ENCODE assay signal across 11 cellular contexts in the genomic region with DNA sequence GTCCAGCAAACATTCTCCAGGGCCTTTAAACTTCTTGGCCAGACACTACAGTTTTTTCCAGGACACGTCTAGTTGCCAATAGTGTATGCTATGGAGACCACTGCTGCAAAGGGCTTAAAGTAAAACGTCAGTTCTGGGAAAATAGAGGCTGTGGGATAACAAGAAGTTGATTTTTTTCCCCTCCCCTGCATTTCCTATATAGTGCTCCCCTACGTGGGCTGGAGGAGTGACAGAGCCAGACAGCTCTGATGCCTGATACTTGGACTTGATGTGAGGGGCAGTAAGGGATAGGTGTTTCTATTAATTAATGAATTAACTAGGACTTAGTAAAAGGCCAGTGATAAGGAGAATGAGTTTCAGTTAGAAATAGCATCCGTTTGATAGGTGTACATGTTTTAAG. TPM values are rescaled to one million over a fixed set of nuclear protein-coding genes. Genes with fewer than 3 reads are reported as not detected.
DNase-seq lines count a peak whose midpoint lies in the region; ATAC-seq, FAIRE-seq and TF ChIP-seq lines count a peak whose summit lies in the region.
"Had no signal": no experiment of that assay in that cellular context is flagged by ENCODE, and none has a peak within 500 bp of the region (broad histone marks: within the 10 kb centered on the region; RNA-seq: fewer than 3 reads in every experiment).

No MANE protein-coding gene starts in this region.

- no peak overlapping the region for H2BK120ac ChIP-seq in IMR-90 (ENCODE audit: low read depth, low read length)

- POLR2A ChIA-PET in IMR-90 (lab: Charles Lee; ENCODE audit: unreplicated experiment) (no interaction called here), HepG2 (lab: Yijun Ruan, JAX) (no interaction called here)

- H3K4me3 ChIP-seq in IMR-90 (ENCODE audit: insufficient read depth, low read depth, low read length) (no peak overlapping the region), HepG2 (replicated peaks in 1 of 3; ENCODE audit: insufficient read depth in 1 of 3, low read depth in 2 of 3, low read length in 3 of 3) (peak overlapping the region; percentile 4 to 85 (median 77); a peak in 2 of 6 replicates)

- no peak overlapping the region for H2BK15ac ChIP-seq in IMR-90 (ENCODE audit: low read depth, low read length)

- no peak for TF ChIP-seq POLR2A in IMR-90 (IDR thresholded peaks at IDR 0.05; ENCODE audit: low read depth, low read length)
- TF ChIP-seq POLR2A in HepG2 (IDR thresholded peaks at IDR 0.05; ENCODE audit: insufficient read depth in 1 of 2, low read depth in 2 of 2, low read length in 2 of 2) = no peak

- ATAC-seq in IMR-90 (ENCODE audit: low read depth) (no peak), HepG2 (no peak), GM19455 (IDR thresholded peaks at IDR 0.05; ENCODE audit: unreplicated experiment) (no peak)
- no peak for ATAC-seq in activated T-helper 17 cell treated with anti-CD3 and anti-CD28 coated beads, Interleukin-2, amount 50 U/mL, for 72 hours (replicated peaks)
- ATAC-seq in stimulated activated effector memory CD8-positive, alpha-beta T cell treated with anti-CD3 and anti-CD28 coated beads, Interleukin-12 subunit alpha, Interleukin-12 subunit beta, amount 100 ng/mL, for 72 hours = no peak
- ATAC-seq: activated naive CD4-positive, alpha-beta T cell treated with anti-CD3 and anti-CD28 coated beads, Interleukin-2, amount 50 U/mL, for 72 hours; stimulated activated memory B cell treated with anti-CD40 and anti-IgM and Interleukin-4, amounts not matched to agents 10 μg/mL and 1 μg/mL and 100 μg/mL, for 72 hours had no signal

- BruUV-seq in IMR-90 (replicated peaks; lab: Mats Ljungman, UMichigan) (TSS peak; percentile 24), HepG2 (replicated peaks; lab: Mats Ljungman, UMichigan) (no TSS peak)

- intact Hi-C loops in IMR-90 (cut with micrococcal nuclease) (no loop called here), HepG2 (cut with micrococcal nuclease; ENCODE audit: unreplicated experiment) (loop anchor here (1.0 kb wide), 1 partner anchor 23 kb away; no protein-coding TSS in a partner anchor)
- intact Hi-C loops in activated naive CD4-positive, alpha-beta T cell treated with anti-CD3 and anti-CD28 coated beads for 36 hours (cut with micrococcal nuclease) = loop anchor here (2.0 kb wide), 1 partner anchor 31 kb away; no protein-coding TSS in a partner anchor

- H3K36me3 Mint-ChIP-seq in activated T-helper 17 cell treated with anti-CD3 and anti-CD28 coated beads, Interleukin-2, amount 50 U/mL, for 72 hours (ENCODE audit: low read depth) = no peaks in the 10 kb centered on the region
- peaks cover 5% of the 10 kb centered on the region for H3K36me3 Mint-ChIP-seq in stimulated activated effector memory CD8-positive, alpha-beta T cell treated with anti-CD3 and anti-CD28 coated beads, Interleukin-12 subunit alpha, Interleukin-12 subunit beta, amount 100 ng/mL, for 72 hours
- H3K36me3 Mint-ChIP-seq in activated naive CD4-positive, alpha-beta T cell treated with anti-CD3 and anti-CD28 coated beads for 36 hours (ENCODE audit: low read depth) = peaks cover 2% of the 10 kb centered on the region
- H3K36me3 Mint-ChIP-seq: activated naive CD4-positive, alpha-beta T cell treated with anti-CD3 and anti-CD28 coated beads, Interleukin-2, amount 50 U/mL, for 72 hours; stimulated activated memory B cell treated with anti-CD40 and anti-IgM and Interleukin-4, amounts not matched to agents 10 μg/mL and 1 μg/mL and 100 μg/mL, for 72 hours had no signal

- H2AK9ac ChIP-seq in IMR-90 (replicated peaks; ENCODE audit: low read depth, low read length, poor library complexity) = no peak overlapping the region

- TF ChIP-seq RAD21 in IMR-90 (IDR thresholded peaks at IDR 0.05; ENCODE audit: low read length) (no peak), HepG2 (CRISPR knock-in tag; IDR thresholded peaks at IDR 0.05) (no peak)

- H2AK5ac ChIP-seq in IMR-90 (ENCODE audit: low read depth, low read length) = no peak overlapping the region

- no peak overlapping the region for H3K56ac ChIP-seq in IMR-90 (ENCODE audit: extremely low read depth, insufficient read depth, low read length)

- peaks cover 39% of the 10 kb centered on the region for H4K20me1 ChIP-seq in IMR-90 (ENCODE audit: insufficient read depth, low read length)
- no peaks in the 10 kb centered on the region for H4K20me1 ChIP-seq in HepG2 (ENCODE audit: insufficient read depth, low read length)

- H2AFZ ChIP-seq in IMR-90 (replicated peaks; ENCODE audit: low read length, poor library complexity) (no peak overlapping the region), HepG2 (ENCODE audit: low read length) (no peak overlapping the region)

- H2BK5ac ChIP-seq in IMR-90 (ENCODE audit: low read depth, low read length, poor library complexity, severe bottlenecking) = no peak overlapping the region

- H3K9me1 ChIP-seq in IMR-90 (ENCODE audit: insufficient read depth, low read length) = peaks cover 8% of the 10 kb centered on the region

- H3K14ac ChIP-seq in IMR-90 (replicated peaks; ENCODE audit: low read depth, low read length) = no peak overlapping the region

- no peak overlapping the region for H3K23ac ChIP-seq in IMR-90 (ENCODE audit: low read depth, low read length)

- H4K8ac ChIP-seq in IMR-90 (ENCODE audit: low read depth in 2 of 2, low read length in 2 of 2) = no peak overlapping the region

- no peak overlapping the region for H3K27ac ChIP-seq in IMR-90 (ENCODE audit: insufficient read depth, low read length)
- H3K27ac ChIP-seq in HepG2 (ENCODE audit: extremely low read length, insufficient read depth, low read length) = peak overlapping the region; percentile 14

- H4K91ac ChIP-seq in IMR-90 (ENCODE audit: insufficient read depth, low read depth, low read length) = no peak overlapping the region

- H3K79me1 ChIP-seq in IMR-90 (ENCODE audit: low read depth in 1 of 2, low read length in 2 of 2) = peaks cover 37 to 65% of the 10 kb centered on the region in 2 experiments

- CTCF ChIA-PET in IMR-90 (lab: Yijun Ruan, JAX) (interaction anchor here (1.0 kb wide), 1 partner anchor 17 kb away, joined by 3 read pairs; no protein-coding TSS in a partner anchor), HepG2 (lab: Yijun Ruan, JAX; ENCODE audit: low intra/inter-chr PET ratio, low total read pairs) (no interaction called here)
- CTCF ChIA-PET in activated naive CD4-positive, alpha-beta T cell treated with anti-CD3 and anti-CD28 coated beads for 36 hours (lab: Charles Lee) = interaction anchor here (0.7 to 1.1 kb wide), 3 partner anchors 12 to 27 kb away, joined by 3 read pairs; no protein-coding TSS in a partner anchor

- H3K9me3 ChIP-seq in IMR-90 (ENCODE audit: control insufficient read depth, insufficient read depth, low read length) (no peaks in the 10 kb centered on the region), HepG2 (ENCODE audit: low read length) (no peaks in the 10 kb centered on the region)

- in situ Hi-C loops in IMR-90 (cut with MboI; ENCODE audit: low sequenced_read_pairs) = no loop called here
- in situ Hi-C loops in HepG2 (cut with HindIII; ENCODE audit: extremely low pct_ligation_motif_present, low pct_unique_long_range_greater_than_20kb) = no loop called here

- peak overlapping the region; percentile 4 for H3K27ac Mint-ChIP-seq in activated T-helper 17 cell treated with anti-CD3 and anti-CD28 coated beads, Interleukin-2, amount 50 U/mL, for 72 hours
- H3K27ac Mint-ChIP-seq in stimulated activated effector memory CD8-positive, alpha-beta T cell treated with anti-CD3 and anti-CD28 coated beads, Interleukin-12 subunit alpha, Interleukin-12 subunit beta, amount 100 ng/mL, for 72 hours = peak overlapping the region; percentile 1
- H3K27ac Mint-ChIP-seq in activated naive CD4-positive, alpha-beta T cell treated with anti-CD3 and anti-CD28 coated beads for 36 hours = no peak overlapping the region
- H3K27ac Mint-ChIP-seq: activated naive CD4-positive, alpha-beta T cell treated with anti-CD3 and anti-CD28 coated beads, Interleukin-2, amount 50 U/mL, for 72 hours; stimulated activated memory B cell treated with anti-CD40 and anti-IgM and Interleukin-4, amounts not matched to agents 10 μg/mL and 1 μg/mL and 100 μg/mL, for 72 hours had no signal

- H3K36me3 ChIP-seq in IMR-90 (ENCODE audit: control insufficient read depth, insufficient read depth, low read length) (no peaks in the 10 kb centered on the region), HepG2 (replicated peaks in 1 of 2; ENCODE audit: control insufficient read depth in 1 of 2, insufficient read depth in 2 of 2, low read length in 2 of 2) (no peaks in the 10 kb centered on the region)

- TF ChIP-seq CTCF in IMR-90 (conservative IDR thresholded peaks at IDR 0.05; ENCODE audit: low read depth, low read length) (no peak), HepG2 (CRISPR knock-in tag; IDR thresholded peaks at IDR 0.05) (no peak)

- H3K4me2 ChIP-seq in IMR-90 (ENCODE audit: low read depth, low read length) (peak overlapping the region; percentile 75), HepG2 (ENCODE audit: low read depth, low read length) (peak overlapping the region; percentile 93)

- no peak overlapping the region for H3K4ac ChIP-seq in IMR-90 (ENCODE audit: low read depth, low read length)

- peaks cover 21% of the 10 kb centered on the region for H3K4me1 Mint-ChIP-seq in activated T-helper 17 cell treated with anti-CD3 and anti-CD28 coated beads, Interleukin-2, amount 50 U/mL, for 72 hours
- peaks cover 35% of the 10 kb centered on the region for H3K4me1 Mint-ChIP-seq in stimulated activated effector memory CD8-positive, alpha-beta T cell treated with anti-CD3 and anti-CD28 coated beads, Interleukin-12 subunit alpha, Interleukin-12 subunit beta, amount 100 ng/mL, for 72 hours
- H3K4me1 Mint-ChIP-seq in activated naive CD4-positive, alpha-beta T cell treated with anti-CD3 and anti-CD28 coated beads for 36 hours (ENCODE audit: low read depth) = peaks cover 41% of the 10 kb centered on the region

- H3K9ac ChIP-seq in IMR-90 (ENCODE audit: low read depth, low read length) (no peak overlapping the region), HepG2 (ENCODE audit: insufficient read depth, low read depth, low read length) (peak overlapping the region; percentile 55; the same call in 1 of the 2 replicates)

- peak overlapping the region; percentile 62 for H3K4me3 Mint-ChIP-seq in activated T-helper 17 cell treated with anti-CD3 and anti-CD28 coated beads, Interleukin-2, amount 50 U/mL, for 72 hours
- H3K4me3 Mint-ChIP-seq in stimulated activated effector memory CD8-positive, alpha-beta T cell treated with anti-CD3 and anti-CD28 coated beads, Interleukin-12 subunit alpha, Interleukin-12 subunit beta, amount 100 ng/mL, for 72 hours = no peak overlapping the region
- H3K4me3 Mint-ChIP-seq in activated naive CD4-positive, alpha-beta T cell treated with anti-CD3 and anti-CD28 coated beads for 36 hours = no peak overlapping the region

- H3K79me2 ChIP-seq in HepG2 (ENCODE audit: insufficient read depth, low read length) = peaks cover 65% of the 10 kb centered on the region

- H3K4me1 ChIP-seq in IMR-90 (ENCODE audit: control insufficient read depth, insufficient read depth, low read length) (peaks cover 9% of the 10 kb centered on the region), HepG2 (ENCODE audit: insufficient read depth, low read length) (peaks cover 62% of the 10 kb centered on the region)

- dilution Hi-C loops in IMR-90 (cut with HindIII; ENCODE audit: low sequenced_read_pairs, unreplicated experiment) = loop anchor here (25.0 kb wide), 1 partner anchor 92 kb away; no protein-coding TSS in a partner anchor

- H3K9me3 Mint-ChIP-seq in activated T-helper 17 cell treated with anti-CD3 and anti-CD28 coated beads, Interleukin-2, amount 50 U/mL, for 72 hours = no peaks in the 10 kb centered on the region
- no peaks in the 10 kb centered on the region for H3K9me3 Mint-ChIP-seq in stimulated activated effector memory CD8-positive, alpha-beta T cell treated with anti-CD3 and anti-CD28 coated beads, Interleukin-12 subunit alpha, Interleukin-12 subunit beta, amount 100 ng/mL, for 72 hours
- no peaks in the 10 kb centered on the region for H3K9me3 Mint-ChIP-seq in activated naive CD4-positive, alpha-beta T cell treated with anti-CD3 and anti-CD28 coated beads for 36 hours
- H3K9me3 Mint-ChIP-seq: activated naive CD4-positive, alpha-beta T cell treated with anti-CD3 and anti-CD28 coated beads, Interleukin-2, amount 50 U/mL, for 72 hours; stimulated activated memory B cell treated with anti-CD40 and anti-IgM and Interleukin-4, amounts not matched to agents 10 μg/mL and 1 μg/mL and 100 μg/mL, for 72 hours had no signal

- H2BK20ac ChIP-seq in IMR-90 (ENCODE audit: low read depth, low read length) = no peak overlapping the region

- H3K27me3 Mint-ChIP-seq in activated T-helper 17 cell treated with anti-CD3 and anti-CD28 coated beads, Interleukin-2, amount 50 U/mL, for 72 hours = peaks cover 7% of the 10 kb centered on the region
- peaks cover 4% of the 10 kb centered on the region for H3K27me3 Mint-ChIP-seq in activated naive CD4-positive, alpha-beta T cell treated with anti-CD3 and anti-CD28 coated beads for 36 hours (ENCODE audit: low read depth)
- H3K27me3 Mint-ChIP-seq: stimulated activated memory B cell treated with anti-CD40 and anti-IgM and Interleukin-4, amounts not matched to agents 10 μg/mL and 1 μg/mL and 100 μg/mL, for 72 hours had no signal

- TF ChIP-seq EP300 in HepG2 (IDR thresholded peaks at IDR 0.05; ENCODE audit: low read depth in 2 of 2, low read length in 2 of 2) (no peak), HepG2 (CRISPR knock-in tag; IDR thresholded peaks at IDR 0.05; ENCODE audit: borderline replicate concordance) (no peak)

- H3K27me3 ChIP-seq in IMR-90 (ENCODE audit: control insufficient read depth, insufficient read depth, low read length) (peaks cover 10% of the 10 kb centered on the region), HepG2 (ENCODE audit: control insufficient read depth in 1 of 2, insufficient read depth in 2 of 2, low read length in 2 of 2) (peaks cover 0 to 17% of the 10 kb centered on the region in 2 experiments; a peak in 3 of 5 replicates)

- WGBS in IMR-90 (ENCODE audit: extremely low coverage in 2 of 2, insufficient read length in 1 of 2), 2 experiments = no CpG with 5 or more reads among the region's 4 CpGs
- WGBS in HepG2 (ENCODE audit: low lambda C conversion rate) = 13% methylated on average over 4 of the region's 4 CpGs

- H3K18ac ChIP-seq in IMR-90 (ENCODE audit: low read depth, low read length) = no peak overlapping the region

- DNase-seq in IMR-90 (no peak), HepG2 (ENCODE audit: low spot score) (no peak), retina (no peak), medulla oblongata (ENCODE audit: extremely low spot score) (no peak)
- DNase-seq in stimulated activated effector memory CD8-positive, alpha-beta T cell treated with anti-CD3 and anti-CD28 coated beads, Interleukin-12 subunit alpha, Interleukin-12 subunit beta, amount 100 ng/mL, for 72 hours (ENCODE audit: low spot score in 2 of 2) = no peak
- DNase-seq in activated naive CD4-positive, alpha-beta T cell treated with anti-CD3 and anti-CD28 coated beads for 36 hours = no peak
- DNase-seq: NCI-H2081 treated with DMSO at 0.1 percent for 48 hours had no signal

- no peak overlapping the region for H4K5ac ChIP-seq in IMR-90 (ENCODE audit: low read depth, low read length)

- no peak for FAIRE-seq in HepG2 (lab: Jason Lieb, UNC)

RNA-seq across cellular contexts. Expression of gene ACVR1B, which starts 2.4 kb away (rescaled TPM):
- total RNA-seq in IMR-90 (2012; rRNA removed) (5.7 and 5.8 TPM in 2 replicates), HepG2 (2016; rRNA removed; fragmentation: Illumina TruSeq; extraction: Trizol) (5.8 and 8.9 TPM in 2 replicates)
- polyA plus RNA-seq in IMR-90 (2012; rRNA removed) (12.1 and 13.6 TPM in 2 replicates), HepG2 (2011; rRNA removed) (12.1 and 14.1 TPM in 2 replicates)
- polyA plus RNA-seq in IMR-90 (2012; cell fraction: cytosol; rRNA removed) = 9.7 and 10.3 TPM in 2 replicates
- polyA plus RNA-seq in IMR-90 (2012; cell fraction: nucleus; rRNA removed; ENCODE audit: low replicate concordance) = 10.9 and 17.0 TPM in 2 replicates
- total RNA-seq in activated T-helper 17 cell treated with anti-CD3 and anti-CD28 coated beads, Interleukin-2, amount 50 U/mL, for 72 hours = 1 to 10 TPM; 6.8 TPM
- 2.0 and 2.2 TPM in 2 replicates for total RNA-seq in HepG2 (2016; cell fraction: cytosol; rRNA removed; fragmentation: Illumina TruSeq; extraction: Trizol; ENCODE audit: low read depth)
- 4.3 and 9.8 TPM in 2 replicates for total RNA-seq in HepG2 (2016; cell fraction: insoluble cytoplasmic fraction; rRNA removed; fragmentation: Illumina TruSeq; extraction: Trizol)
- 5.4 and 7.6 TPM in 2 replicates for total RNA-seq in HepG2 (2016; cell fraction: membrane; rRNA removed; fragmentation: Illumina TruSeq; extraction: Trizol)
- 9.9 and 14.3 TPM in 2 replicates for total RNA-seq in HepG2 (2016; cell fraction: nucleus; rRNA removed; fragmentation: Illumina TruSeq; extraction: Trizol)
- 12.0 and 13.7 TPM in 2 replicates for polyA plus RNA-seq in HepG2 (2011; cell fraction: cytosol; rRNA removed)
- polyA plus RNA-seq in HepG2 (2011; cell fraction: nucleus; rRNA removed) = 12.5 and 12.9 TPM in 2 replicates
- polyA plus RNA-seq in HepG2 (2012) = 10.8 and 11.8 TPM in 2 replicates
- polyA plus RNA-seq in HepG2 (2016; cell fraction: cytosol; fragmentation: Illumina TruSeq; extraction: Trizol; ENCODE audit: low read depth) = 1.1 and 1.3 TPM in 2 replicates
- 5.3 and 5.6 TPM in 2 replicates for polyA plus RNA-seq in HepG2 (2016; cell fraction: insoluble cytoplasmic fraction; fragmentation: Illumina TruSeq; extraction: Trizol; ENCODE audit: low read depth)
- polyA plus RNA-seq in HepG2 (2016; cell fraction: membrane; fragmentation: Illumina TruSeq; extraction: Trizol; ENCODE audit: low read depth) = 3.8 and 4.6 TPM in 2 replicates
- polyA plus RNA-seq in HepG2 (2016; cell fraction: nucleus; fragmentation: Illumina TruSeq; extraction: Trizol; ENCODE audit: insufficient read depth, low read depth) = 16.9 and 17.0 TPM in 2 replicates
- 22.8 and 32.8 TPM in 2 replicates for polyA minus RNA-seq in HepG2 (2011; rRNA and poly(A)+ RNA removed; ENCODE audit: low replicate concordance)
- 9.7 and 13.2 TPM in 2 replicates for polyA minus RNA-seq in HepG2 (2011; cell fraction: cytosol; rRNA and poly(A)+ RNA removed)
- polyA minus RNA-seq in HepG2 (2011; cell fraction: nucleus; rRNA and poly(A)+ RNA removed) = 12.1 and 14.2 TPM in 2 replicates
- total RNA-seq in activated naive CD4-positive, alpha-beta T cell treated with anti-CD3 and anti-CD28 coated beads for 36 hours = 1 to 10 TPM; 8.7 to 9.1 TPM

RNA-seq across cellular contexts. Expression of gene ACVRL1, which starts 46.6 kb away (rescaled TPM):
- total RNA-seq in IMR-90 (2012; rRNA removed) = 5.8 and 7.5 TPM in 2 replicates
- 6.4 and 8.0 TPM in 2 replicates for polyA plus RNA-seq in IMR-90 (2012; rRNA removed)
- 4.5 and 11.0 TPM in 2 replicates for polyA plus RNA-seq in IMR-90 (2012; cell fraction: cytosol; rRNA removed)
- polyA plus RNA-seq in IMR-90 (2012; cell fraction: nucleus; rRNA removed; ENCODE audit: low replicate concordance) = 17.2 and 26.4 TPM in 2 replicates
- total RNA-seq in activated T-helper 17 cell treated with anti-CD3 and anti-CD28 coated beads, Interleukin-2, amount 50 U/mL, for 72 hours = not detected
- total RNA-seq in HepG2 (2016; rRNA removed; fragmentation: Illumina TruSeq; extraction: Trizol) = not detected in 2 replicates
- total RNA-seq in HepG2 (2016; cell fraction: cytosol; rRNA removed; fragmentation: Illumina TruSeq; extraction: Trizol; ENCODE audit: low read depth) = not detected in 2 replicates
- not detected in 2 replicates for total RNA-seq in HepG2 (2016; cell fraction: insoluble cytoplasmic fraction; rRNA removed; fragmentation: Illumina TruSeq; extraction: Trizol)
- total RNA-seq in HepG2 (2016; cell fraction: membrane; rRNA removed; fragmentation: Illumina TruSeq; extraction: Trizol) = not detected in 2 replicates
- total RNA-seq in HepG2 (2016; cell fraction: nucleus; rRNA removed; fragmentation: Illumina TruSeq; extraction: Trizol) = not detected in 2 replicates
- polyA plus RNA-seq in HepG2 (2011; rRNA removed) = not detected in 2 replicates
- not detected in 2 replicates for polyA plus RNA-seq in HepG2 (2011; cell fraction: cytosol; rRNA removed)
- polyA plus RNA-seq in HepG2 (2011; cell fraction: nucleus; rRNA removed) = not detected in 2 replicates
- not detected in 2 replicates for polyA plus RNA-seq in HepG2 (2012)
- polyA plus RNA-seq in HepG2 (2016; cell fraction: cytosol; fragmentation: Illumina TruSeq; extraction: Trizol; ENCODE audit: low read depth) = not detected in 2 replicates
- polyA plus RNA-seq in HepG2 (2016; cell fraction: insoluble cytoplasmic fraction; fragmentation: Illumina TruSeq; extraction: Trizol; ENCODE audit: low read depth) = not detected in 2 replicates
- not detected in 2 replicates for polyA plus RNA-seq in HepG2 (2016; cell fraction: membrane; fragmentation: Illumina TruSeq; extraction: Trizol; ENCODE audit: low read depth)
- not detected in 2 replicates for polyA plus RNA-seq in HepG2 (2016; cell fraction: nucleus; fragmentation: Illumina TruSeq; extraction: Trizol; ENCODE audit: insufficient read depth, low read depth)
- polyA minus RNA-seq in HepG2 (2011; rRNA and poly(A)+ RNA removed; ENCODE audit: low replicate concordance) = 0.05 TPM in 1 of 2 replicates, not detected in the other
- polyA minus RNA-seq in HepG2 (2011; cell fraction: cytosol; rRNA and poly(A)+ RNA removed) = not detected in 2 replicates
- not detected in 2 replicates for polyA minus RNA-seq in HepG2 (2011; cell fraction: nucleus; rRNA and poly(A)+ RNA removed)
- total RNA-seq in activated naive CD4-positive, alpha-beta T cell treated with anti-CD3 and anti-CD28 coated beads for 36 hours = not detected
- total RNA-seq: activated naive CD4-positive, alpha-beta T cell treated with anti-CD3 and anti-CD28 coated beads, Interleukin-2, amount 50 U/mL, for 72 hours had no signal

RNA-seq across cellular contexts. Expression of gene TAMALIN, which starts 52.8 kb away (rescaled TPM):
- total RNA-seq in IMR-90 (2012; rRNA removed) (2.5 and 2.7 TPM in 2 replicates), HepG2 (2016; rRNA removed; fragmentation: Illumina TruSeq; extraction: Trizol) (7.2 and 10.9 TPM in 2 replicates)
- polyA plus RNA-seq in IMR-90 (2012; rRNA removed) (5.3 and 5.9 TPM in 2 replicates), HepG2 (2011; rRNA removed) (2.9 and 4.5 TPM in 2 replicates)
- polyA plus RNA-seq in IMR-90 (2012; cell fraction: cytosol; rRNA removed) = 6.4 and 9.7 TPM in 2 replicates
- polyA plus RNA-seq in IMR-90 (2012; cell fraction: nucleus; rRNA removed; ENCODE audit: low replicate concordance) = 20.2 and 22.8 TPM in 2 replicates
- 10 to 100 TPM in 1 of 2 donors, 1 to 10 TPM in 1; 3.5 to 26.3 TPM for total RNA-seq in activated T-helper 17 cell treated with anti-CD3 and anti-CD28 coated beads, Interleukin-2, amount 50 U/mL, for 72 hours
- 3.8 and 3.9 TPM in 2 replicates for total RNA-seq in HepG2 (2016; cell fraction: cytosol; rRNA removed; fragmentation: Illumina TruSeq; extraction: Trizol; ENCODE audit: low read depth)
- total RNA-seq in HepG2 (2016; cell fraction: insoluble cytoplasmic fraction; rRNA removed; fragmentation: Illumina TruSeq; extraction: Trizol) = 5.9 and 12.2 TPM in 2 replicates
- 6.3 and 7.1 TPM in 2 replicates for total RNA-seq in HepG2 (2016; cell fraction: membrane; rRNA removed; fragmentation: Illumina TruSeq; extraction: Trizol)
- 8.6 and 10.4 TPM in 2 replicates for total RNA-seq in HepG2 (2016; cell fraction: nucleus; rRNA removed; fragmentation: Illumina TruSeq; extraction: Trizol)
- 3.7 and 3.8 TPM in 2 replicates for polyA plus RNA-seq in HepG2 (2011; cell fraction: cytosol; rRNA removed)
- 7.5 and 12.9 TPM in 2 replicates for polyA plus RNA-seq in HepG2 (2011; cell fraction: nucleus; rRNA removed)
- polyA plus RNA-seq in HepG2 (2012) = 3.6 and 4.0 TPM in 2 replicates
- polyA plus RNA-seq in HepG2 (2016; cell fraction: cytosol; fragmentation: Illumina TruSeq; extraction: Trizol; ENCODE audit: low read depth) = 0.84 and 1.5 TPM in 2 replicates
- polyA plus RNA-seq in HepG2 (2016; cell fraction: insoluble cytoplasmic fraction; fragmentation: Illumina TruSeq; extraction: Trizol; ENCODE audit: low read depth) = 5.5 TPM in 2 replicates
- 2.0 and 2.7 TPM in 2 replicates for polyA plus RNA-seq in HepG2 (2016; cell fraction: membrane; fragmentation: Illumina TruSeq; extraction: Trizol; ENCODE audit: low read depth)
- polyA plus RNA-seq in HepG2 (2016; cell fraction: nucleus; fragmentation: Illumina TruSeq; extraction: Trizol; ENCODE audit: insufficient read depth, low read depth) = 17.1 and 20.1 TPM in 2 replicates
- 0.21 and 6.7 TPM in 2 replicates for polyA minus RNA-seq in HepG2 (2011; rRNA and poly(A)+ RNA removed; ENCODE audit: low replicate concordance)
- polyA minus RNA-seq in HepG2 (2011; cell fraction: cytosol; rRNA and poly(A)+ RNA removed) = 1.3 and 2.7 TPM in 2 replicates
- 4.9 and 8.2 TPM in 2 replicates for polyA minus RNA-seq in HepG2 (2011; cell fraction: nucleus; rRNA and poly(A)+ RNA removed)
- 10 to 100 TPM; 14.7 to 14.8 TPM for total RNA-seq in activated naive CD4-positive, alpha-beta T cell treated with anti-CD3 and anti-CD28 coated beads for 36 hours
